9 cellular contexts compared by ENCODE assay signal in genomic region chr1:228445867-228446584, GRCh38. TPM values are rescaled to one million over a fixed set of nuclear protein-coding genes. Genes with fewer than 3 reads are reported as not detected.
A peak's percentile ranks its signal among the peaks of the same experiment; 100 is the strongest.
DNase-seq lines count a peak whose midpoint lies in the region; ATAC-seq and TF ChIP-seq lines count a peak whose summit lies in the region.
"Had no signal": no experiment of that assay in that cellular context is flagged by ENCODE, and none has a peak within 500 bp of the region (broad histone marks: within the 10 kb centered on the region; RNA-seq: fewer than 3 reads in every experiment).

No MANE protein-coding gene starts in this region.

- H3K27ac ChIP-seq in osteoblast (ENCODE audit: low read depth, low read length) = no peak overlapping the region
- H3K27ac ChIP-seq: PC-9 had no signal

- peak; percentile 33 for DNase-seq in activated T-helper 2 cell treated with anti-CD3 and anti-CD28 coated beads, Interferon-gamma antibody, Interleukin-2, Interleukin-4, amounts not matched to agents 10 μg/mL and 5 μg/mL and 100 μg/mL, durations not matched to agents 14 hours and 24 hours and 36 hours (ENCODE audit: low spot score)
- DNase-seq in glutamatergic neuron (peak; percentile 36), osteoblast (ENCODE audit: insufficient read length, low spot score, missing footprints) (peak; percentile 98), NCI-H345 treated with DMSO at 0.1 percent for 48 hours (lab: John Stamatoyannopoulos, UW; ENCODE audit: unreplicated experiment) (no peak), NK-92 (lab: John Stamatoyannopoulos, UW; ENCODE audit: unreplicated experiment) (no peak)

- H3K36me3 ChIP-seq in osteoblast (ENCODE audit: insufficient read depth, low read length) = no peaks in the 10 kb centered on the region

- no peaks in the 10 kb centered on the region for H3K9me3 ChIP-seq in osteoblast (ENCODE audit: low read depth, low read length)

- peaks cover 15% of the 10 kb centered on the region for H3K4me1 Mint-ChIP-seq in activated T-helper 2 cell treated with anti-CD3 and anti-CD28 coated beads, Interferon-gamma antibody, Interleukin-2, Interleukin-4, amounts not matched to agents 10 μg/mL and 5 μg/mL and 100 μg/mL, durations not matched to agents 14 hours and 24 hours and 36 hours (ENCODE audit: low read depth)
- no peaks in the 10 kb centered on the region for H3K4me1 Mint-ChIP-seq in glutamatergic neuron (ENCODE audit: low read depth, unreplicated experiment)

- H3K4me3 ChIP-seq in GM12875 (ENCODE audit: low read depth, low read length) (peak overlapping the region; percentile 16), osteoblast (ENCODE audit: insufficient read depth, low read length) (peak overlapping the region; percentile 70)
- H3K4me3 ChIP-seq: PC-9 had no signal

- H3K27me3 ChIP-seq in osteoblast (ENCODE audit: insufficient read depth, low read length) = peaks cover 38% of the 10 kb centered on the region

- TF ChIP-seq CTCF in GM12875 (IDR thresholded peaks at IDR 0.05; ENCODE audit: borderline replicate concordance, insufficient read depth, low read depth, low read length) (no peak), glutamatergic neuron (IDR thresholded peaks at IDR 0.05; ENCODE audit: partially characterized antibody, unreplicated experiment) (no peak), osteoblast (IDR thresholded peaks at IDR 0.05; ENCODE audit: extremely low read depth, low read depth, low read length) (no peak)

- H3K4me1 ChIP-seq in osteoblast (ENCODE audit: insufficient read depth, low read length) = peaks cover 6% of the 10 kb centered on the region

- no peaks in the 10 kb centered on the region for H3K36me3 Mint-ChIP-seq in activated T-helper 2 cell treated with anti-CD3 and anti-CD28 coated beads, Interferon-gamma antibody, Interleukin-2, Interleukin-4, amounts not matched to agents 10 μg/mL and 5 μg/mL and 100 μg/mL, durations not matched to agents 14 hours and 24 hours and 36 hours (ENCODE audit: low read depth)
- H3K36me3 Mint-ChIP-seq in glutamatergic neuron (ENCODE audit: unreplicated experiment) = peaks cover 5% of the 10 kb centered on the region

- intact Hi-C loops in activated T-helper 2 cell treated with anti-CD3 and anti-CD28 coated beads, Interferon-gamma antibody, Interleukin-2, Interleukin-4, amounts not matched to agents 10 μg/mL and 5 μg/mL and 100 μg/mL, durations not matched to agents 14 hours and 24 hours and 36 hours (cut with micrococcal nuclease) = no loop called here

- H2AFZ ChIP-seq in osteoblast (ENCODE audit: low read length) = peak overlapping the region; percentile 69
- H2AFZ ChIP-seq: PC-9 had no signal

- no peaks in the 10 kb centered on the region for H3K9me3 Mint-ChIP-seq in activated T-helper 2 cell treated with anti-CD3 and anti-CD28 coated beads, Interferon-gamma antibody, Interleukin-2, Interleukin-4, amounts not matched to agents 10 μg/mL and 5 μg/mL and 100 μg/mL, durations not matched to agents 14 hours and 24 hours and 36 hours
- H3K9me3 Mint-ChIP-seq in glutamatergic neuron (ENCODE audit: unreplicated experiment) = peaks cover 2% of the 10 kb centered on the region

- peak overlapping the region; percentile 68 for H3K27ac Mint-ChIP-seq in activated T-helper 2 cell treated with anti-CD3 and anti-CD28 coated beads, Interferon-gamma antibody, Interleukin-2, Interleukin-4, amounts not matched to agents 10 μg/mL and 5 μg/mL and 100 μg/mL, durations not matched to agents 14 hours and 24 hours and 36 hours
- H3K27ac Mint-ChIP-seq in glutamatergic neuron (ENCODE audit: unreplicated experiment) = no peak overlapping the region

- H3K79me2 ChIP-seq in osteoblast (ENCODE audit: insufficient read depth, low read length) = no peaks in the 10 kb centered on the region

- H3K4me3 Mint-ChIP-seq in activated T-helper 2 cell treated with anti-CD3 and anti-CD28 coated beads, Interferon-gamma antibody, Interleukin-2, Interleukin-4, amounts not matched to agents 10 μg/mL and 5 μg/mL and 100 μg/mL, durations not matched to agents 14 hours and 24 hours and 36 hours (ENCODE audit: low read depth) = peak overlapping the region; percentile 74
- H3K4me3 Mint-ChIP-seq in glutamatergic neuron (ENCODE audit: unreplicated experiment) = peak overlapping the region; percentile 89

- peaks cover 49% of the 10 kb centered on the region for H3K27me3 Mint-ChIP-seq in activated T-helper 2 cell treated with anti-CD3 and anti-CD28 coated beads, Interferon-gamma antibody, Interleukin-2, Interleukin-4, amounts not matched to agents 10 μg/mL and 5 μg/mL and 100 μg/mL, durations not matched to agents 14 hours and 24 hours and 36 hours (ENCODE audit: low read depth)
- peaks cover 22% of the 10 kb centered on the region for H3K27me3 Mint-ChIP-seq in glutamatergic neuron (ENCODE audit: unreplicated experiment)

- ATAC-seq in HG03064 (IDR thresholded peaks at IDR 0.05; ENCODE audit: low read depth, unreplicated experiment) (peak; percentile 72), GM18909 (IDR thresholded peaks at IDR 0.05; ENCODE audit: poor library complexity, unreplicated experiment) (no peak)

- H3K4me2 ChIP-seq in osteoblast (ENCODE audit: insufficient read depth, low read length) = peak overlapping the region; percentile 72
- H3K4me2 ChIP-seq: PC-9 had no signal

- H4K20me1 ChIP-seq in osteoblast (ENCODE audit: insufficient read depth, low read length) = no peaks in the 10 kb centered on the region

RNA-seq across cellular contexts. Expression of gene TRIM17, which starts 29.4 kb away (rescaled TPM):
- 2.3 and 2.7 TPM in 2 replicates for total RNA-seq in activated T-helper 2 cell treated with anti-CD3 and anti-CD28 coated beads, Interferon-gamma antibody, Interleukin-2, Interleukin-4, amounts not matched to agents 10 μg/mL and 5 μg/mL and 100 μg/mL, durations not matched to agents 14 hours and 24 hours and 36 hours
- total RNA-seq in glutamatergic neuron (ENCODE audit: unreplicated experiment) (not detected), osteoblast (under 0.01 TPM in 1 of 2 replicates, not detected in the other)

RNA-seq across cellular contexts. Expression of gene TRIM11, which starts 39.4 kb away (rescaled TPM):
- 58.3 and 60.5 TPM in 2 replicates for total RNA-seq in activated T-helper 2 cell treated with anti-CD3 and anti-CD28 coated beads, Interferon-gamma antibody, Interleukin-2, Interleukin-4, amounts not matched to agents 10 μg/mL and 5 μg/mL and 100 μg/mL, durations not matched to agents 14 hours and 24 hours and 36 hours
- 41.0 TPM for total RNA-seq in glutamatergic neuron (ENCODE audit: unreplicated experiment)
- 22.1 and 25.7 TPM in 2 replicates for total RNA-seq in osteoblast

RNA-seq across cellular contexts. Expression of gene RNF187, which starts 41.2 kb away (rescaled TPM):
- 146 and 154 TPM in 2 replicates for total RNA-seq in activated T-helper 2 cell treated with anti-CD3 and anti-CD28 coated beads, Interferon-gamma antibody, Interleukin-2, Interleukin-4, amounts not matched to agents 10 μg/mL and 5 μg/mL and 100 μg/mL, durations not matched to agents 14 hours and 24 hours and 36 hours
- 201 TPM for total RNA-seq in glutamatergic neuron (ENCODE audit: unreplicated experiment)
- total RNA-seq in osteoblast = 46.0 and 52.5 TPM in 2 replicates

Comparison
In these comparisons a context has a peak if more than half of its experiments do, and no peak if none do; other contexts are left out.
1. DNase-seq: peak in activated T-helper 2 cell treated with anti-CD3 and anti-CD28 coated beads, Interferon-gamma antibody, Interleukin-2, Interleukin-4, amounts not matched to agents 10 μg/mL and 5 μg/mL and 100 μg/mL, durations not matched to agents 14 hours and 24 hours and 36 hours (single experiment), glutamatergic neuron (single experiment) and osteoblast (single experiment); none in NCI-H345 treated with DMSO at 0.1 percent for 48 hours (single experiment) and NK-92 (single experiment).